Comparison of ENCODE assay signal across 8 cellular contexts in genomic region chr7:44072364-44073231, GRCh38. TPM values are rescaled to one million over a fixed set of nuclear protein-coding genes. Genes with fewer than 3 reads are reported as not detected.
A peak's percentile ranks its signal among the peaks of the same experiment; 100 is the strongest.
DNase-seq lines count a peak whose midpoint lies in the region; ATAC-seq, FAIRE-seq and TF ChIP-seq lines count a peak whose summit lies in the region.

No MANE protein-coding gene starts in this region.

- H3K4me3 ChIP-seq in A549, result no peak overlapping the region

- peak overlapping the region; percentile 31; the same call in 2 of the 3 replicates for H3K4me2 ChIP-seq in A549

- peak; percentile 63 to 71 for TF ChIP-seq RAD21 in A549 (conservative IDR thresholded peaks at IDR 0.05 in 1 of 2, IDR thresholded peaks at IDR 0.05 in 1 of 2)

- peak; percentile 68 for TF ChIP-seq CTCF in A549 (IDR thresholded peaks at IDR 0.05)
- peak; percentile 48 for TF ChIP-seq CTCF in GM10266 (IDR thresholded peaks at IDR 0.05; ENCODE audit: control insufficient read depth, insufficient read depth, low read depth, missing control alignments)
- peak; percentile 58 to 65 (median 62) for TF ChIP-seq CTCF in nephron (IDR thresholded peaks at IDR 0.05; ENCODE audit: unreplicated experiment in 3 of 3)

- no peak for TF ChIP-seq EP300 in A549 (IDR thresholded peaks at IDR 0.05)

- no peaks in the 10 kb centered on the region for H3K27me3 Mint-ChIP-seq in nephron (ENCODE audit: low read depth)

- no peaks in the 10 kb centered on the region for H3K9me3 Mint-ChIP-seq in nephron

- no peak overlapping the region for H3K4me3 Mint-ChIP-seq in nephron

- CTCF ChIA-PET in A549 (lab: Yijun Ruan, JAX), result interaction anchor here (0.6 to 3.6 kb wide), 20 partner anchors 8 to 487 kb away, joined by 3 to 35 read pairs (median 3); partner anchors contain the start of gene POLD2

- POLR2A ChIA-PET in A549 (lab: Yijun Ruan, JAX), result interaction anchor here (1.0 kb wide), 1 partner anchor 124 kb away, joined by 5 read pairs; no protein-coding TSS in a partner anchor

- peaks cover 5% of the 10 kb centered on the region for H3K4me1 Mint-ChIP-seq in nephron

- DNase-seq in A549 (ENCODE audit: low read depth in 1 of 2, low spot score in 1 of 2) (peak; percentile 70 to 78), GM10266 (ENCODE audit: extremely low spot score) (peak; percentile 53), NCI-H226 (peak; percentile 80), activated T-cell treated with anti-CD3 and anti-CD28 coated beads for 4 hours (peak; percentile 28), fibroblast of gingiva (ENCODE audit: low read depth) (peak; percentile 82)

- peak; percentile 81 to 90 for ATAC-seq in A549
- ATAC-seq in HG03097 (IDR thresholded peaks at IDR 0.05; ENCODE audit: low FRiP score, unreplicated experiment), result no peak
- ATAC-seq in HG03175 (IDR thresholded peaks at IDR 0.05; ENCODE audit: unreplicated experiment), result no peak

- no peak for TF ChIP-seq POLR2A in A549 (IDR thresholded peaks at IDR 0.05; ENCODE audit: low read length)

- H3K27ac Mint-ChIP-seq in nephron, result peak overlapping the region in 2 of 3 experiments; percentile 50 to 69

- H3K4me1 ChIP-seq in A549, result peaks cover 16% of the 10 kb centered on the region

- no peaks in the 10 kb centered on the region for H3K9me3 ChIP-seq in A549

- 32% methylated on average over 11 of the region's 12 CpGs for WGBS in A549 (ENCODE audit: missing lambda C conversion rate)

- peaks cover 23% of the 10 kb centered on the region for H3K36me3 Mint-ChIP-seq in nephron (ENCODE audit: low read depth)

- FAIRE-seq in A549 (lab: Jason Lieb, UNC), result no peak

- H3K27ac ChIP-seq in A549, result peak overlapping the region in 1 of 2 experiments; percentile 51; a peak in 1 of 6 replicates

TF ChIP-seq in A549, 52 proteins besides CTCF, POLR2A, EP300 and RAD21 (continues in another document):
- no peak for TF ChIP-seq HDAC2 (IDR thresholded peaks at IDR 0.05)
- TF ChIP-seq EHMT2 (IDR thresholded peaks at IDR 0.05; ENCODE audit: low read depth), result no peak
- no peak for TF ChIP-seq KDM1A (IDR thresholded peaks at IDR 0.05; ENCODE audit: low read depth)
- TF ChIP-seq, protein P1, sequence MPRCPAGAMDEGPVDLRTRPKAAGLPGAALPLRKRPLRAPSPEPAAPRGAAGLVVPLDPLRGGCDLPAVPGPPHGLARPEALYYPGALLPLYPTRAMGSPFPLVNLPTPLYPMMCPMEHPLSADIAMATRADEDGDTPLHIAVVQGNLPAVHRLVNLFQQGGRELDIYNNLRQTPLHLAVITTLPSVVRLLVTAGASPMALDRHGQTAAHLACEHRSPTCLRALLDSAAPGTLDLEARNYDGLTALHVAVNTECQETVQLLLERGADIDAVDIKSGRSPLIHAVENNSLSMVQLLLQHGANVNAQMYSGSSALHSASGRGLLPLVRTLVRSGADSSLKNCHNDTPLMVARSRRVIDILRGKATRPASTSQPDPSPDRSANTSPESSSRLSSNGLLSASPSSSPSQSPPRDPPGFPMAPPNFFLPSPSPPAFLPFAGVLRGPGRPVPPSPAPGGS (IDR thresholded peaks at IDR 0.05), result no peak
- no peak for TF ChIP-seq NR3C1 (IDR thresholded peaks at IDR 0.05)
- no peak for TF ChIP-seq GATA3 (IDR thresholded peaks at IDR 0.05; ENCODE audit: borderline replicate concordance)
- TF ChIP-seq, protein P2, sequence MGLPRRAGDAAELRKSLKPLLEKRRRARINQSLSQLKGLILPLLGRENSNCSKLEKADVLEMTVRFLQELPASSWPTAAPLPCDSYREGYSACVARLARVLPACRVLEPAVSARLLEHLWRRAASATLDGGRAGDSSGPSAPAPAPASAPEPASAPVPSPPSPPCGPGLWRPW (IDR thresholded peaks at IDR 0.05), result no peak
- TF ChIP-seq, protein P3, sequence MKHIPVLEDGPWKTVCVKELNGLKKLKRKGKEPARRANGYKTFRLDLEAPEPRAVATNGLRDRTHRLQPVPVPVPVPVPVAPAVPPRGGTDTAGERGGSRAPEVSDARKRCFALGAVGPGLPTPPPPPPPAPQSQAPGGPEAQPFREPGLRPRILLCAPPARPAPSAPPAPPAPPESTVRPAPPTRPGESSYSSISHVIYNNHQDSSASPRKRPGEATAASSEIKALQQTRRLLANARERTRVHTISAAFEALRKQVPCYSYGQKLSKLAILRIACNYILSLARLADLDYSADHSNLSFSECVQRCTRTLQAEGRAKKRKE (CRISPR knock-in tag; IDR thresholded peaks at IDR 0.05; ENCODE audit: low read depth), result no peak
- TF ChIP-seq FOSL2 (IDR thresholded peaks at IDR 0.05), result no peak
- TF ChIP-seq FOSL2 (CRISPR knock-in tag; IDR thresholded peaks at IDR 0.05), result peak; percentile 63
- TF ChIP-seq, protein P4, sequence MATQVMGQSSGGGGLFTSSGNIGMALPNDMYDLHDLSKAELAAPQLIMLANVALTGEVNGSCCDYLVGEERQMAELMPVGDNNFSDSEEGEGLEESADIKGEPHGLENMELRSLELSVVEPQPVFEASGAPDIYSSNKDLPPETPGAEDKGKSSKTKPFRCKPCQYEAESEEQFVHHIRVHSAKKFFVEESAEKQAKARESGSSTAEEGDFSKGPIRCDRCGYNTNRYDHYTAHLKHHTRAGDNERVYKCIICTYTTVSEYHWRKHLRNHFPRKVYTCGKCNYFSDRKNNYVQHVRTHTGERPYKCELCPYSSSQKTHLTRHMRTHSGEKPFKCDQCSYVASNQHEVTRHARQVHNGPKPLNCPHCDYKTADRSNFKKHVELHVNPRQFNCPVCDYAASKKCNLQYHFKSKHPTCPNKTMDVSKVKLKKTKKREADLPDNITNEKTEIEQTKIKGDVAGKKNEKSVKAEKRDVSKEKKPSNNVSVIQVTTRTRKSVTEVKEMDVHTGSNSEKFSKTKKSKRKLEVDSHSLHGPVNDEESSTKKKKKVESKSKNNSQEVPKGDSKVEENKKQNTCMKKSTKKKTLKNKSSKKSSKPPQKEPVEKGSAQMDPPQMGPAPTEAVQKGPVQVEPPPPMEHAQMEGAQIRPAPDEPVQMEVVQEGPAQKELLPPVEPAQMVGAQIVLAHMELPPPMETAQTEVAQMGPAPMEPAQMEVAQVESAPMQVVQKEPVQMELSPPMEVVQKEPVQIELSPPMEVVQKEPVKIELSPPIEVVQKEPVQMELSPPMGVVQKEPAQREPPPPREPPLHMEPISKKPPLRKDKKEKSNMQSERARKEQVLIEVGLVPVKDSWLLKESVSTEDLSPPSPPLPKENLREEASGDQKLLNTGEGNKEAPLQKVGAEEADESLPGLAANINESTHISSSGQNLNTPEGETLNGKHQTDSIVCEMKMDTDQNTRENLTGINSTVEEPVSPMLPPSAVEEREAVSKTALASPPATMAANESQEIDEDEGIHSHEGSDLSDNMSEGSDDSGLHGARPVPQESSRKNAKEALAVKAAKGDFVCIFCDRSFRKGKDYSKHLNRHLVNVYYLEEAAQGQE (IDR thresholded peaks at IDR 0.05), result no peak
- TF ChIP-seq SMC3 (IDR thresholded peaks at IDR 0.05), result peak; percentile 66
- TF ChIP-seq RNF2 (IDR thresholded peaks at IDR 0.05; ENCODE audit: borderline replicate concordance, low read depth), result no peak
- TF ChIP-seq, protein P5, sequence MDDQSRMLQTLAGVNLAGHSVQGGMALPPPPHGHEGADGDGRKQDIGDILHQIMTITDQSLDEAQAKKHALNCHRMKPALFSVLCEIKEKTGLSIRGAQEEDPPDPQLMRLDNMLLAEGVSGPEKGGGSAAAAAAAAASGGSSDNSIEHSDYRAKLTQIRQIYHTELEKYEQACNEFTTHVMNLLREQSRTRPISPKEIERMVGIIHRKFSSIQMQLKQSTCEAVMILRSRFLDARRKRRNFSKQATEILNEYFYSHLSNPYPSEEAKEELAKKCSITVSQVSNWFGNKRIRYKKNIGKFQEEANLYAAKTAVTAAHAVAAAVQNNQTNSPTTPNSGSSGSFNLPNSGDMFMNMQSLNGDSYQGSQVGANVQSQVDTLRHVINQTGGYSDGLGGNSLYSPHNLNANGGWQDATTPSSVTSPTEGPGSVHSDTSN (IDR thresholded peaks at IDR 0.05), result no peak
- TF ChIP-seq CEBPB (IDR thresholded peaks at IDR 0.05), result no peak
- TF ChIP-seq NPAS2 (CRISPR knock-in tag; IDR thresholded peaks at IDR 0.05; ENCODE audit: borderline replicate concordance), result no peak
- TF ChIP-seq HEYL (CRISPR knock-in tag; IDR thresholded peaks at IDR 0.05), result no peak

RNA-seq across cellular contexts. Expression of gene PGAM2, which starts 7.2 kb away (rescaled TPM):
- polyA plus RNA-seq in A549 (2011; rRNA removed) (not detected in 2 replicates), A549 (2017; fragmentation: RNase III; extraction: RNeasy Plus Mini Kit Qiagen cat#74134 plus additional on column Dnase treatment) (not detected in 3 replicates)
- polyA plus RNA-seq in A549 (2012; cell fraction: cytosol; rRNA removed), result not detected in 2 replicates
- 0.29 and 0.37 TPM in 2 replicates for polyA plus RNA-seq in A549 (2012; cell fraction: nucleus; rRNA removed)
- not detected in 2 replicates for polyA minus RNA-seq in A549 (2011; rRNA and poly(A)+ RNA removed)

RNA-seq across cellular contexts. Expression of gene POLM, which starts 9.7 kb away (rescaled TPM):
- polyA plus RNA-seq in A549 (2011; rRNA removed) (4.6 and 6.4 TPM in 2 replicates), A549 (2017; fragmentation: RNase III; extraction: RNeasy Plus Mini Kit Qiagen cat#74134 plus additional on column Dnase treatment) (5.5 to 7.3 TPM (median 6.6 TPM) in 3 replicates)
- 5.3 and 6.1 TPM in 2 replicates for polyA plus RNA-seq in A549 (2012; cell fraction: cytosol; rRNA removed)
- polyA plus RNA-seq in A549 (2012; cell fraction: nucleus; rRNA removed), result 25.0 and 32.7 TPM in 2 replicates
- 8.1 and 13.8 TPM in 2 replicates for polyA minus RNA-seq in A549 (2011; rRNA and poly(A)+ RNA removed)

RNA-seq across cellular contexts. Expression of gene DBNL, which starts 28.1 kb away (rescaled TPM):
- polyA plus RNA-seq in A549 (2011; rRNA removed) (41.8 and 41.9 TPM in 2 replicates), A549 (2017; fragmentation: RNase III; extraction: RNeasy Plus Mini Kit Qiagen cat#74134 plus additional on column Dnase treatment) (85.0 to 95.9 TPM (median 95.0 TPM) in 3 replicates)
- 80.7 and 99.5 TPM in 2 replicates for polyA plus RNA-seq in A549 (2012; cell fraction: cytosol; rRNA removed)
- polyA plus RNA-seq in A549 (2012; cell fraction: nucleus; rRNA removed), result 97.5 and 115 TPM in 2 replicates
- polyA minus RNA-seq in A549 (2011; rRNA and poly(A)+ RNA removed), result 52.4 and 62.9 TPM in 2 replicates

RNA-seq across cellular contexts. Expression of gene AEBP1, which starts 31.5 kb away (rescaled TPM):
- not detected in 2 replicates for polyA plus RNA-seq in A549 (2011; rRNA removed)
- not detected in 2 replicates for polyA plus RNA-seq in A549 (2012; cell fraction: cytosol; rRNA removed)
- 0.02 TPM in 1 of 2 replicates, not detected in the other for polyA plus RNA-seq in A549 (2012; cell fraction: nucleus; rRNA removed)
- polyA plus RNA-seq in A549 (2017; fragmentation: RNase III; extraction: RNeasy Plus Mini Kit Qiagen cat#74134 plus additional on column Dnase treatment), result not detected in 3 replicates
- not detected in 2 replicates for polyA minus RNA-seq in A549 (2011; rRNA and poly(A)+ RNA removed)

RNA-seq across cellular contexts. Expression of gene POLD2, which starts 50.8 kb away (rescaled TPM):
- 126 and 132 TPM in 2 replicates for polyA plus RNA-seq in A549 (2011; rRNA removed)
- 266 and 297 TPM in 2 replicates for polyA plus RNA-seq in A549 (2012; cell fraction: cytosol; rRNA removed)
- polyA plus RNA-seq in A549 (2012; cell fraction: nucleus; rRNA removed), result 269 and 274 TPM in 2 replicates
- polyA plus RNA-seq in A549 (2017; fragmentation: RNase III; extraction: RNeasy Plus Mini Kit Qiagen cat#74134 plus additional on column Dnase treatment), result 138 TPM in 3 replicates
- 62.7 and 104 TPM in 2 replicates for polyA minus RNA-seq in A549 (2011; rRNA and poly(A)+ RNA removed)

Comparison
In these comparisons a context has a peak if more than half of its experiments do, and no peak if none do; other contexts are left out.
1. ATAC-seq: peak in A549 (2 of 2); none in HG03097 (single experiment) and HG03175 (single experiment).
2. DNase-seq: peak in every context shown above with its lines; median percentile 82 in fibroblast of gingiva; 80 in NCI-H226; 74 in A549; 53 in GM10266; 28 in activated T-cell treated with anti-CD3 and anti-CD28 coated beads for 4 hours.
3. Peak in every context shown above with its lines, with median percentiles within 50 percentile points of each other: CTCF ChIP-seq.